ENCODE assay signal across 15 cellular contexts in the genomic region with DNA sequence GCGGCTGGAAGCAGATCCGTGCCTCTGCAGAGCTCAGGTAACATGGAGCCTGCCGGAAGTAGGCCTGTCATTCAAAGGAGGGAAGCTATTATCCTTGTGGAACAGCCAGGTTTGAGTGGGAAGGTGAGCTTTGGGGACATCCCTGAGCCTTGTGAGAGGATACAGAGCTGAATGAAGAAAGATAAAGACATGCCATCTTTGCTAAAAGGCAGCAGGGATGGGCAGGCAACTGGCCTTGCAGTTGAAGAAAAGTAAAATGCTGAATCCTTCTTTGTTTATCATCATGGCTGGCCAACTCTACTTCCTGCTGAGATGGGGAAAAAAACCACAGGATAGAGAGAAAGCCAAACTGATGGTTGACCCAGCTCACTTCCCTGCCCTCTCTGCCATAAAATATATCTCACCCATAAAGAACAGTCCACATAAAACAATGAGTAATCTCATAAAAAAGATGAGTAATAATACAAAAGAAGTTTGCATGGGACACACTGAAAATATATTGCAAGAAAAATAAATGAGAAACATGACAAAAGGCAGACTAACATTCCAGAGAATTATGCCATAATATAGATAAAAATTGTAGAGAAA.
DNase-seq lines count a peak whose midpoint lies in the region; ATAC-seq, FAIRE-seq and TF ChIP-seq lines count a peak whose summit lies in the region.
"Had no signal": no experiment of that assay in that cellular context is flagged by ENCODE, and none has a peak within 500 bp of the region (broad histone marks: within the 10 kb centered on the region; RNA-seq: fewer than 3 reads in every experiment).

No MANE protein-coding gene starts in this region.

- H3K4me1 Mint-ChIP-seq in astrocyte (ENCODE audit: low read depth, unreplicated experiment): peaks cover 11% of the 10 kb centered on the region

- H3K56ac ChIP-seq in IMR-90 (ENCODE audit: extremely low read depth, insufficient read depth, low read length): no peak overlapping the region

- H4K20me1 ChIP-seq in IMR-90 (ENCODE audit: insufficient read depth, low read length): no peaks in the 10 kb centered on the region
- H4K20me1 ChIP-seq in astrocyte (ENCODE audit: insufficient read depth, low read length): no peaks in the 10 kb centered on the region

- no peak for TF ChIP-seq CTCF in IMR-90 (conservative IDR thresholded peaks at IDR 0.05; ENCODE audit: low read depth, low read length)
- no peak for TF ChIP-seq CTCF in astrocyte (IDR thresholded peaks at IDR 0.05; ENCODE audit: insufficient read depth, low read depth, low read length)
- TF ChIP-seq CTCF in pancreas (IDR thresholded peaks at IDR 0.05): no peak
- TF ChIP-seq CTCF in heart right ventricle (IDR thresholded peaks at IDR 0.05): no peak

- H3K4me2 ChIP-seq in IMR-90 (ENCODE audit: low read depth, low read length) (no peak overlapping the region), astrocyte (ENCODE audit: low read length) (peak overlapping the region; percentile 48)

- dilution Hi-C loops in IMR-90 (cut with HindIII; ENCODE audit: low sequenced_read_pairs, unreplicated experiment): no loop called here

- DNase-seq in AG20443 (ENCODE audit: low spot score): peak; percentile 72
- DNase-seq in IMR-90: peak; percentile 41
- DNase-seq in astrocyte (ENCODE audit: low read depth): peak; percentile 77
- DNase-seq in kidney glomerular epithelial cell (lab: John Stamatoyannopoulos, UW): peak; percentile 63
- no peak for DNase-seq in nucleus accumbens (lab: John Stamatoyannopoulos, UW)
- DNase-seq in pancreas: no peak
- no peak for DNase-seq in activated naive CD4-positive, alpha-beta T cell treated with Interleukin-2 at 50 U/mL for 16 hours
- DNase-seq in heart right ventricle: no peak
- DNase-seq: activated CD4-positive, alpha-beta T cell treated with anti-CD3 and anti-CD28 coated beads for 4 hours; amniotic stem cell; CD4-positive, alpha-beta T cell; gastrocnemius medialis; NCI-H1694 treated with DMSO at 0.1 percent for 48 hours had no signal

- no peaks in the 10 kb centered on the region for H3K9me3 Mint-ChIP-seq in astrocyte (ENCODE audit: unreplicated experiment)
- H3K9me3 Mint-ChIP-seq: CD4-positive, alpha-beta T cell; stimulated activated naive CD8-positive, alpha-beta T cell treated with anti-CD3 and anti-CD28 coated beads, Interleukin-15, Interleukin-2, amounts not matched to agents 100 ng/mL and 50 ng/mL, for 24 hours had no signal

- ATAC-seq in IMR-90 (ENCODE audit: low read depth) (no peak), pancreas (no peak), heart right ventricle (no peak)
- ATAC-seq: gastrocnemius medialis, Right ventricle myocardium inferior had no signal

- H3K27ac ChIP-seq in IMR-90 (ENCODE audit: insufficient read depth, low read length): no peak overlapping the region
- H3K27ac ChIP-seq in astrocyte (ENCODE audit: low read depth, low read length): peak overlapping the region; percentile 26
- H3K27ac ChIP-seq in pancreas: no peak overlapping the region
- H3K27ac ChIP-seq in heart right ventricle: peak overlapping the region in 1 of 10 donors; percentile 28
- H3K27ac ChIP-seq: gastrocnemius medialis had no signal

- H3K27me3 ChIP-seq in IMR-90 (ENCODE audit: control insufficient read depth, insufficient read depth, low read length) (peaks cover 24% of the 10 kb centered on the region), astrocyte (ENCODE audit: insufficient read depth, low read length) (no peaks in the 10 kb centered on the region), pancreas (no peaks in the 10 kb centered on the region), heart right ventricle (no peaks in the 10 kb centered on the region)
- H3K27me3 ChIP-seq: gastrocnemius medialis had no signal

- H3K27me3 Mint-ChIP-seq in astrocyte (ENCODE audit: low read depth, unreplicated experiment): no peaks in the 10 kb centered on the region
- H3K27me3 Mint-ChIP-seq: CD4-positive, alpha-beta T cell; stimulated activated naive CD8-positive, alpha-beta T cell treated with anti-CD3 and anti-CD28 coated beads, Interleukin-15, Interleukin-2, amounts not matched to agents 100 ng/mL and 50 ng/mL, for 24 hours had no signal

- H3K9me1 ChIP-seq in IMR-90 (ENCODE audit: insufficient read depth, low read length): no peaks in the 10 kb centered on the region

- H4K8ac ChIP-seq in IMR-90 (ENCODE audit: low read depth in 2 of 2, low read length in 2 of 2): no peak overlapping the region

- no peak overlapping the region for H2AK5ac ChIP-seq in IMR-90 (ENCODE audit: low read depth, low read length)

- intact Hi-C loops in IMR-90 (cut with micrococcal nuclease) (no loop called here), pancreas (cut with DNase I) (no loop called here), heart right ventricle (cut with DNase I) (no loop called here)

- TF ChIP-seq POLR2A in IMR-90 (IDR thresholded peaks at IDR 0.05; ENCODE audit: low read depth, low read length): no peak

- no peak overlapping the region for H3K4me3 Mint-ChIP-seq in astrocyte (ENCODE audit: unreplicated experiment)
- H3K4me3 Mint-ChIP-seq: CD4-positive, alpha-beta T cell; stimulated activated naive CD8-positive, alpha-beta T cell treated with anti-CD3 and anti-CD28 coated beads, Interleukin-15, Interleukin-2, amounts not matched to agents 100 ng/mL and 50 ng/mL, for 24 hours had no signal

- H2BK15ac ChIP-seq in IMR-90 (ENCODE audit: low read depth, low read length): no peak overlapping the region

- POLR2A ChIA-PET in IMR-90 (lab: Charles Lee; ENCODE audit: unreplicated experiment): interaction anchor here (0.7 kb wide), 1 partner anchor 34 kb away, joined by 4 read pairs; no protein-coding TSS in a partner anchor

- H2BK20ac ChIP-seq in IMR-90 (ENCODE audit: low read depth, low read length): no peak overlapping the region

- H2AFZ ChIP-seq in IMR-90 (replicated peaks; ENCODE audit: low read length, poor library complexity): no peak overlapping the region
- peak overlapping the region; percentile 31 for H2AFZ ChIP-seq in astrocyte (ENCODE audit: low read depth, low read length)

- H3K14ac ChIP-seq in IMR-90 (replicated peaks; ENCODE audit: low read depth, low read length): no peak overlapping the region

- H2BK120ac ChIP-seq in IMR-90 (ENCODE audit: low read depth, low read length): no peak overlapping the region

- no peak overlapping the region for H2AK9ac ChIP-seq in IMR-90 (replicated peaks; ENCODE audit: low read depth, low read length, poor library complexity)

- in situ Hi-C loops in IMR-90 (cut with MboI; ENCODE audit: low sequenced_read_pairs): no loop called here

- no peak overlapping the region for H2BK5ac ChIP-seq in IMR-90 (ENCODE audit: low read depth, low read length, poor library complexity, severe bottlenecking)

- FAIRE-seq in astrocyte (lab: Jason Lieb, UNC): peak; percentile 89
- no peak for FAIRE-seq in pancreas (lab: Jason Lieb, UNC)

- no peak overlapping the region for H4K5ac ChIP-seq in IMR-90 (ENCODE audit: low read depth, low read length)

- H3K4me1 ChIP-seq in IMR-90 (ENCODE audit: control insufficient read depth, insufficient read depth, low read length) (no peaks in the 10 kb centered on the region), astrocyte (ENCODE audit: insufficient read depth, low read length) (peaks cover 12% of the 10 kb centered on the region), pancreas (no peaks in the 10 kb centered on the region), heart right ventricle (peaks cover 0 to 7% (median 0%) of the 10 kb centered on the region in 9 donors)
- H3K4me1 ChIP-seq: gastrocnemius medialis had no signal

- no peak overlapping the region for H3K4ac ChIP-seq in IMR-90 (ENCODE audit: low read depth, low read length)

- WGBS in IMR-90 (ENCODE audit: extremely low coverage in 2 of 2, insufficient read length in 1 of 2), 2 experiments: 93% methylated on average over 3 of the region's 3 CpGs; no CpG with 5 or more reads in 1 of the 2 experiments
- WGBS in pancreas, 2 donors: 87 to 90% methylated on average over 3 of the region's 3 CpGs
- 94 to 96% methylated on average over 3 of the region's 3 CpGs for WGBS in heart right ventricle, 2 donors

- no peak overlapping the region for H3K27ac Mint-ChIP-seq in astrocyte (ENCODE audit: unreplicated experiment)
- H3K27ac Mint-ChIP-seq: CD4-positive, alpha-beta T cell; stimulated activated naive CD8-positive, alpha-beta T cell treated with anti-CD3 and anti-CD28 coated beads, Interleukin-15, Interleukin-2, amounts not matched to agents 100 ng/mL and 50 ng/mL, for 24 hours had no signal

- no peaks in the 10 kb centered on the region for H3K9me3 ChIP-seq in IMR-90 (ENCODE audit: control insufficient read depth, insufficient read depth, low read length)
- no peaks in the 10 kb centered on the region for H3K9me3 ChIP-seq in astrocyte (ENCODE audit: insufficient read depth, low read depth, low read length)
- no peaks in the 10 kb centered on the region for H3K9me3 ChIP-seq in pancreas
- no peaks in the 10 kb centered on the region for H3K9me3 ChIP-seq in heart right ventricle
- H3K9me3 ChIP-seq: gastrocnemius medialis had no signal

- H3K36me3 ChIP-seq in IMR-90 (ENCODE audit: control insufficient read depth, insufficient read depth, low read length) (no peaks in the 10 kb centered on the region), astrocyte (ENCODE audit: insufficient read depth, low read length) (no peaks in the 10 kb centered on the region), pancreas (no peaks in the 10 kb centered on the region), heart right ventricle (no peaks in the 10 kb centered on the region)
- H3K36me3 ChIP-seq: gastrocnemius medialis had no signal

- no TSS peak for BruUV-seq in IMR-90 (replicated peaks; lab: Mats Ljungman, UMichigan)

- H3K9ac ChIP-seq in IMR-90 (ENCODE audit: low read depth, low read length): no peak overlapping the region
- H3K9ac ChIP-seq in astrocyte (ENCODE audit: low read length): no peak overlapping the region

- no peaks in the 10 kb centered on the region for H3K36me3 Mint-ChIP-seq in astrocyte (ENCODE audit: low read depth, unreplicated experiment)

- no peaks in the 10 kb centered on the region for H3K79me1 ChIP-seq in IMR-90 (ENCODE audit: low read depth in 1 of 2, low read length in 2 of 2)

- no peak overlapping the region for H3K23ac ChIP-seq in IMR-90 (ENCODE audit: low read depth, low read length)

- no peak for TF ChIP-seq RAD21 in IMR-90 (IDR thresholded peaks at IDR 0.05; ENCODE audit: low read length)

- H3K79me2 ChIP-seq in astrocyte (ENCODE audit: insufficient read depth, low read length): no peaks in the 10 kb centered on the region

- H3K18ac ChIP-seq in IMR-90 (ENCODE audit: low read depth, low read length): no peak overlapping the region

- no peak overlapping the region for H4K91ac ChIP-seq in IMR-90 (ENCODE audit: insufficient read depth, low read depth, low read length)

- CTCF ChIA-PET in IMR-90 (lab: Yijun Ruan, JAX): interaction anchor here (1.1 to 1.5 kb wide), 2 partner anchors 10 to 17 kb away, joined by 3 read pairs; no protein-coding TSS in a partner anchor

- H3K4me3 ChIP-seq in IMR-90 (ENCODE audit: insufficient read depth, low read depth, low read length) (no peak overlapping the region), astrocyte (ENCODE audit: insufficient read depth, low read depth, low read length) (no peak overlapping the region), pancreas (no peak overlapping the region), heart right ventricle (no peak overlapping the region)
- H3K4me3 ChIP-seq: gastrocnemius medialis had no signal

TF ChIP-seq in IMR-90, 13 proteins besides CTCF, POLR2A, EP300 and RAD21 (continues in another document):
- TF ChIP-seq MAZ (IDR thresholded peaks at IDR 0.05; ENCODE audit: borderline replicate concordance, low read depth, low read length) (no peak), FOS (IDR thresholded peaks at IDR 0.05; ENCODE audit: low read depth, low read length) (no peak)

Comparison
In these comparisons a context has a peak if more than half of its experiments do, and no peak if none do; other contexts are left out.
1. DNase-seq: peak in AG20443 (single experiment), IMR-90 (single experiment), astrocyte (single experiment) and kidney glomerular epithelial cell (single experiment); none in nucleus accumbens (0 of 56), pancreas (0 of 6), activated naive CD4-positive, alpha-beta T cell treated with Interleukin-2 at 50 U/mL for 16 hours (single experiment) and heart right ventricle (0 of 2).